ENCODE assay signal across 9 cellular contexts in genomic region chr1:59814901-59815825, GRCh38. TPM values are rescaled to one million over a fixed set of nuclear protein-coding genes. Genes with fewer than 3 reads are reported as not detected.
DNase-seq lines count a peak whose midpoint lies in the region; ATAC-seq and TF ChIP-seq lines count a peak whose summit lies in the region.
"Had no signal": no experiment of that assay in that cellular context is flagged by ENCODE, and none has a peak within 500 bp of the region (broad histone marks: within the 10 kb centered on the region; RNA-seq: fewer than 3 reads in every experiment).

Gene HOOK1 (plus strand): TSS chr1:59814949. CDS start chr1:59815118, 169 bp downstream.

- no peak within 1 kb of the TSS for H3K27ac ChIP-seq in GM23338 (ENCODE audit: low read depth)
- peak within 1 kb of the TSS; percentile 47 for H3K27ac ChIP-seq in cingulate gyrus (ENCODE audit: low read depth, low read length)

- H3K27me3 ChIP-seq in GM23338 (ENCODE audit: insufficient read depth): peaks cover 12% of the 10 kb centered on the region

- TF ChIP-seq CTCF in GM23338 (conservative IDR thresholded peaks at IDR 0.05; ENCODE audit: low read depth in 2 of 2): no peak

- no peaks in the 10 kb centered on the region for H3F3A ChIP-seq in GM23338 (replicated peaks; ENCODE audit: low read depth)

- peak within 1 kb of the TSS; percentile 72 for H3K4me3 ChIP-seq in GM23338

- H3K27me3 Mint-ChIP-seq in GM23338 (ENCODE audit: insufficient read depth, low read depth, poor library complexity): no peaks in the 10 kb centered on the region

- peaks cover 15% of the 10 kb centered on the region for H4K20me1 ChIP-seq in GM23338 (replicated peaks; ENCODE audit: insufficient read depth)

- peaks cover 16% of the 10 kb centered on the region for H3K4me1 ChIP-seq in GM23338 (ENCODE audit: insufficient read depth)

- peak; percentile 1 for ATAC-seq in GM18499 (IDR thresholded peaks at IDR 0.05; ENCODE audit: insufficient read depth, unreplicated experiment)
- ATAC-seq in GM23338: peak; percentile 60

- H3K79me2 ChIP-seq in GM23338 (replicated peaks; ENCODE audit: insufficient read depth): peaks cover 48% of the 10 kb centered on the region

- peaks cover 3% of the 10 kb centered on the region; the same call in 2 of the 3 replicates for H3K4me1 Mint-ChIP-seq in GM23338

- TF ChIP-seq POLR2A in erythroblast (IDR thresholded peaks at IDR 0.05; ENCODE audit: low read length): no peak

- no peak within 1 kb of the TSS; the same call in 1 of the 3 replicates for H3K4me3 Mint-ChIP-seq in GM23338
- H3K4me3 Mint-ChIP-seq: natural killer cell treated with Interleukin-12 subunit alpha and Interleukin-12 subunit beta and Interleukin-15 and Interleukin-18, amount 100 ng/mL, for 72 hours had no signal

- H3K36me3 Mint-ChIP-seq in GM23338 (ENCODE audit: low read depth): no peaks in the 10 kb centered on the region

- DNase-seq in GM23338 (ENCODE audit: low spot score) (peak; percentile 34), NCI-H748 (lab: John Stamatoyannopoulos, UW; ENCODE audit: unreplicated experiment) (peak; percentile 71), mucosa of gallbladder (ENCODE audit: low spot score) (no peak), iPS-NIHi7 (ENCODE audit: extremely low spot score) (no peak), erythroblast (lab: John Stamatoyannopoulos, UW) (no peak), OCI-M1 (lab: John Stamatoyannopoulos, UW) (no peak)

- H3K27ac Mint-ChIP-seq in GM23338: peak within 1 kb of the TSS; percentile 87
- H3K27ac Mint-ChIP-seq: natural killer cell treated with Interleukin-12 subunit alpha and Interleukin-12 subunit beta and Interleukin-15 and Interleukin-18, amount 100 ng/mL, for 72 hours had no signal

- H3K36me3 ChIP-seq in GM23338 (ENCODE audit: insufficient read depth): no peaks in the 10 kb centered on the region

- H2AFZ ChIP-seq in GM23338: peak within 1 kb of the TSS; percentile 91

- H3K9me3 Mint-ChIP-seq in GM23338: no peaks in the 10 kb centered on the region
- H3K9me3 Mint-ChIP-seq: natural killer cell treated with Interleukin-12 subunit alpha and Interleukin-12 subunit beta and Interleukin-15 and Interleukin-18, amount 100 ng/mL, for 72 hours had no signal

- H3K4me2 ChIP-seq in GM23338: peak within 1 kb of the TSS; percentile 95

- H3K9me2 ChIP-seq in GM23338 (ENCODE audit: insufficient read depth): no peaks in the 10 kb centered on the region

TF ChIP-seq in GM23338, 12 proteins besides CTCF, POLR2A, EP300 and RAD21:
- TF ChIP-seq CREB1 (CRISPR knock-in tag; IDR thresholded peaks at IDR 0.05; ENCODE audit: low read depth): peak; percentile 70
- TF ChIP-seq ETS1 (IDR thresholded peaks at IDR 0.05): no peak

RNA-seq across cellular contexts. Expression of gene HOOK1, which starts in this region (rescaled TPM):
- 27.6 and 28.6 TPM in 2 replicates for total RNA-seq in GM23338 (2014; rRNA removed; shearing (Covaris generic))
- polyA plus RNA-seq in GM23338 (2016; fragmentation: Nextera tagmentation; extraction: Ambion mirVana): 19.4 and 27.4 TPM in 2 replicates
- total RNA-seq in mucosa of gallbladder: 29.5 TPM

Comparison
In these comparisons a context has a peak if more than half of its experiments do, and no peak if none do; other contexts are left out.
1. DNase-seq: peak in GM23338 (single experiment) and NCI-H748 (single experiment); none in mucosa of gallbladder (single experiment), iPS-NIHi7 (single experiment), erythroblast (0 of 2) and OCI-M1 (single experiment).